ENCODE assay signal across 11 cellular contexts in genomic region chr3:165868088-165868487, GRCh38. TPM values are rescaled to one million over a fixed set of nuclear protein-coding genes. Genes with fewer than 3 reads are reported as not detected.
"Had no signal": no experiment of that assay in that cellular context is flagged by ENCODE, and none has a peak within 500 bp of the region (broad histone marks: within the 10 kb centered on the region; RNA-seq: fewer than 3 reads in every experiment).

No MANE protein-coding gene starts in this region.

- H3K4me1 Mint-ChIP-seq: IgD-negative memory B cell had no signal

- H3K27me3 Mint-ChIP-seq: IgD-negative memory B cell had no signal

- H3K4me3 ChIP-seq: GM23248, HAP-1 had no signal

- ATAC-seq: HCT116, HepG2 had no signal

- H3K27ac Mint-ChIP-seq: HFFc6, IgD-negative memory B cell had no signal

- H3K36me3 Mint-ChIP-seq: IgD-negative memory B cell had no signal

- H3K4me1 ChIP-seq: HAP-1 had no signal

- H3K36me3 ChIP-seq: HAP-1 had no signal

- H3K4me3 Mint-ChIP-seq: HFFc6, IgD-negative memory B cell had no signal

- H3K9me3 ChIP-seq: HAP-1 had no signal

- H3K27ac ChIP-seq: GM23248, HL-60 had no signal

- DNase-seq: GM23248, GOT3, H7, HFFc6, KBM-7 had no signal

RNA-seq across cellular contexts. Expression of gene BCHE, which starts 30.9 kb away (rescaled TPM):
- total RNA-seq: GM23248, HepG2, HFFc6, HT1080 had no signal
- polyA plus RNA-seq: GM23248, HepG2, IgD-negative memory B cell had no signal
